25 cellular contexts compared by ENCODE assay signal in genomic region chr9:34242830-34243229, GRCh38.
DNase-seq lines count a peak whose midpoint lies in the region; ATAC-seq, FAIRE-seq and TF ChIP-seq lines count a peak whose summit lies in the region.
"Had no signal": no experiment of that assay in that cellular context is flagged by ENCODE, and none has a peak within 500 bp of the region (broad histone marks: within the 10 kb centered on the region; RNA-seq: fewer than 3 reads in every experiment).

No MANE protein-coding gene starts in this region.

- peaks cover 5% of the 10 kb centered on the region for H3K4me1 Mint-ChIP-seq in astrocyte (ENCODE audit: low read depth, unreplicated experiment)
- peaks cover 7% of the 10 kb centered on the region for H3K4me1 Mint-ChIP-seq in stimulated activated memory B cell treated with anti-CD40 and anti-IgM and Interleukin-4, amounts not matched to agents 10 μg/mL and 1 μg/mL and 100 μg/mL, for 72 hours

- H3K4me2 ChIP-seq in GM23248 (ENCODE audit: unreplicated experiment) (no peak overlapping the region), astrocyte (ENCODE audit: low read length) (no peak overlapping the region), smooth muscle cell (no peak overlapping the region)
- H3K4me2 ChIP-seq: BLaER1, SK-N-SH had no signal

- H3F3A ChIP-seq in GM23248 (ENCODE audit: insufficient read depth) (peaks cover 3% of the 10 kb centered on the region; the same call in 1 of the 2 replicates), smooth muscle cell (ENCODE audit: low read depth) (no peaks in the 10 kb centered on the region)

- ATAC-seq in stimulated activated memory B cell treated with anti-CD40 and anti-IgM and Interleukin-4, amounts not matched to agents 10 μg/mL and 1 μg/mL and 100 μg/mL, for 72 hours = no peak
- ATAC-seq in GM18517 (IDR thresholded peaks at IDR 0.05; ENCODE audit: unreplicated experiment) = no peak
- no peak for ATAC-seq in HG03520 (IDR thresholded peaks at IDR 0.05; ENCODE audit: unreplicated experiment)
- ATAC-seq: effector memory CD8-positive, alpha-beta T cell; HepG2; stimulated activated effector memory CD8-positive, alpha-beta T cell treated with anti-CD3 and anti-CD28 coated beads, Interleukin-12 subunit alpha, Interleukin-12 subunit beta, amount 100 ng/mL, for 72 hours had no signal

- peaks cover 29% of the 10 kb centered on the region for H3K36me3 ChIP-seq in GM23248 (ENCODE audit: low read depth)
- H3K36me3 ChIP-seq in astrocyte (ENCODE audit: insufficient read depth, low read length) = peaks cover 10% of the 10 kb centered on the region
- peaks cover 18% of the 10 kb centered on the region for H3K36me3 ChIP-seq in cardiac muscle cell
- peaks cover 8% of the 10 kb centered on the region for H3K36me3 ChIP-seq in smooth muscle cell (ENCODE audit: low read depth)
- H3K36me3 ChIP-seq: uterus had no signal

- no peaks in the 10 kb centered on the region for H3K9me3 Mint-ChIP-seq in astrocyte (ENCODE audit: unreplicated experiment)
- H3K9me3 Mint-ChIP-seq in stimulated activated memory B cell treated with anti-CD40 and anti-IgM and Interleukin-4, amounts not matched to agents 10 μg/mL and 1 μg/mL and 100 μg/mL, for 72 hours = no peaks in the 10 kb centered on the region
- H3K9me3 Mint-ChIP-seq: activated naive CD4-positive, alpha-beta T cell treated with anti-CD3 and anti-CD28 coated beads, Interleukin-2, amount 50 U/mL, for 24 hours; activated T-helper 1 cell treated with anti-CD3 and anti-CD28 coated beads, Interleukin-12 subunit alpha, Interleukin-12 subunit beta, Interleukin-2, Interleukin-4 antibody, amounts not matched to agents 30 ng/mL and 10 ng/mL and 1 ng/mL, durations not matched to agents 14 hours and 24 hours and 36 hours; effector memory CD8-positive, alpha-beta T cell; stimulated activated effector memory CD8-positive, alpha-beta T cell treated with anti-CD3 and anti-CD28 coated beads, Interleukin-12 subunit alpha, Interleukin-12 subunit beta, amount 100 ng/mL, for 72 hours; T-helper 2 cell treated with Interferon-gamma antibody and Interleukin-4, amounts not matched to agents 5 μg/mL and 100 μg/mL, for 36 hours had no signal

- no peaks in the 10 kb centered on the region for H3K4me1 ChIP-seq in GM23248 (ENCODE audit: insufficient read depth)
- H3K4me1 ChIP-seq in astrocyte (ENCODE audit: insufficient read depth, low read length) = no peaks in the 10 kb centered on the region
- H3K4me1 ChIP-seq in cardiac muscle cell (ENCODE audit: low read depth) = no peaks in the 10 kb centered on the region
- no peaks in the 10 kb centered on the region for H3K4me1 ChIP-seq in smooth muscle cell (ENCODE audit: low read depth)
- H3K4me1 ChIP-seq: BLaER1 had no signal

- no peak overlapping the region for H3K4me3 ChIP-seq in GM23248
- no peak overlapping the region for H3K4me3 ChIP-seq in astrocyte (ENCODE audit: insufficient read depth, low read depth, low read length)
- no peak overlapping the region for H3K4me3 ChIP-seq in cardiac muscle cell
- H3K4me3 ChIP-seq in smooth muscle cell = no peak overlapping the region
- H3K4me3 ChIP-seq: BLaER1, uterus had no signal

- H3K9me3 ChIP-seq in GM23248 (ENCODE audit: low read depth) (no peaks in the 10 kb centered on the region), astrocyte (ENCODE audit: insufficient read depth, low read depth, low read length) (no peaks in the 10 kb centered on the region), cardiac muscle cell (ENCODE audit: low read depth) (no peaks in the 10 kb centered on the region), smooth muscle cell (replicated peaks; ENCODE audit: low read depth) (no peaks in the 10 kb centered on the region)
- H3K9me3 ChIP-seq: BLaER1, neutrophil, SK-N-SH, uterus had no signal

- H3K9me2 ChIP-seq in GM23248 (ENCODE audit: insufficient read depth) = no peaks in the 10 kb centered on the region
- H3K9me2 ChIP-seq: SK-N-SH had no signal

- H3K9ac ChIP-seq in GM23248 = no peak overlapping the region
- H3K9ac ChIP-seq in astrocyte (ENCODE audit: low read length) = no peak overlapping the region
- no peak overlapping the region for H3K9ac ChIP-seq in smooth muscle cell (ENCODE audit: low read depth)
- H3K9ac ChIP-seq: BLaER1, SK-N-SH had no signal

- peaks cover 81% of the 10 kb centered on the region for H3K79me2 ChIP-seq in GM23248 (ENCODE audit: insufficient read depth)
- H3K79me2 ChIP-seq in astrocyte (ENCODE audit: insufficient read depth, low read length) = peaks cover 71% of the 10 kb centered on the region
- H3K79me2 ChIP-seq in smooth muscle cell (ENCODE audit: low read depth) = peaks cover 36% of the 10 kb centered on the region

- H3K4me3 Mint-ChIP-seq in astrocyte (ENCODE audit: unreplicated experiment) = no peak overlapping the region
- H3K4me3 Mint-ChIP-seq in stimulated activated memory B cell treated with anti-CD40 and anti-IgM and Interleukin-4, amounts not matched to agents 10 μg/mL and 1 μg/mL and 100 μg/mL, for 72 hours = no peak overlapping the region
- H3K4me3 Mint-ChIP-seq: activated naive CD4-positive, alpha-beta T cell treated with anti-CD3 and anti-CD28 coated beads, Interleukin-2, amount 50 U/mL, for 24 hours; activated T-helper 1 cell treated with anti-CD3 and anti-CD28 coated beads, Interleukin-12 subunit alpha, Interleukin-12 subunit beta, Interleukin-2, Interleukin-4 antibody, amounts not matched to agents 30 ng/mL and 10 ng/mL and 1 ng/mL, durations not matched to agents 14 hours and 24 hours and 36 hours; effector memory CD8-positive, alpha-beta T cell; stimulated activated effector memory CD8-positive, alpha-beta T cell treated with anti-CD3 and anti-CD28 coated beads, Interleukin-12 subunit alpha, Interleukin-12 subunit beta, amount 100 ng/mL, for 72 hours; T-helper 2 cell treated with Interferon-gamma antibody and Interleukin-4, amounts not matched to agents 5 μg/mL and 100 μg/mL, for 36 hours had no signal

- no peak for TF ChIP-seq CTCF in astrocyte (IDR thresholded peaks at IDR 0.05; ENCODE audit: insufficient read depth, low read depth, low read length)
- TF ChIP-seq CTCF in cardiac muscle cell (IDR thresholded peaks at IDR 0.05; ENCODE audit: low read depth, low read length) = no peak
- no peak for TF ChIP-seq CTCF in smooth muscle cell (IDR thresholded peaks at IDR 0.05; ENCODE audit: borderline replicate concordance, insufficient read depth, poor library complexity, severe bottlenecking)

- DNase-seq in GM23248 (peak; percentile 32), astrocyte (ENCODE audit: low read depth) (peak; percentile 60), cardiac muscle cell (ENCODE audit: low read depth in 1 of 2, low spot score in 1 of 2) (peak in 1 of 2 donors; percentile 34), pons (ENCODE audit: low spot score) (peak; percentile 22), smooth muscle cell (lab: John Stamatoyannopoulos, UW; ENCODE audit: unreplicated experiment) (no peak)
- DNase-seq: activated CD4-positive, alpha-beta T cell treated with anti-CD3 and anti-CD28 coated beads, Interleukin-2, amount 50 U/mL, for 1 hour; brain microvascular endothelial cell; effector memory CD8-positive, alpha-beta T cell; H7; NCI-H1092 treated with DMSO at 0.1 percent for 48 hours; NCI-H187 treated with DMSO at 0.1 percent for 48 hours; RPMI8226; SK-N-SH; uterus had no signal

- peaks cover 21% of the 10 kb centered on the region for H3K36me3 Mint-ChIP-seq in astrocyte (ENCODE audit: low read depth, unreplicated experiment)
- peaks cover 52% of the 10 kb centered on the region for H3K36me3 Mint-ChIP-seq in stimulated activated memory B cell treated with anti-CD40 and anti-IgM and Interleukin-4, amounts not matched to agents 10 μg/mL and 1 μg/mL and 100 μg/mL, for 72 hours

- in situ Hi-C loops in GM23248 (cut with MboI) = loop anchor here (25.0 kb wide), 1 partner anchor 131 kb away; no protein-coding TSS in a partner anchor

- H3K27me3 Mint-ChIP-seq in astrocyte (ENCODE audit: low read depth, unreplicated experiment) = no peaks in the 10 kb centered on the region
- H3K27me3 Mint-ChIP-seq in stimulated activated memory B cell treated with anti-CD40 and anti-IgM and Interleukin-4, amounts not matched to agents 10 μg/mL and 1 μg/mL and 100 μg/mL, for 72 hours = no peaks in the 10 kb centered on the region
- H3K27me3 Mint-ChIP-seq: activated naive CD4-positive, alpha-beta T cell treated with anti-CD3 and anti-CD28 coated beads, Interleukin-2, amount 50 U/mL, for 24 hours; effector memory CD8-positive, alpha-beta T cell had no signal

- H4K20me1 ChIP-seq in GM23248 (ENCODE audit: insufficient read depth) = no peaks in the 10 kb centered on the region
- H4K20me1 ChIP-seq in astrocyte (ENCODE audit: insufficient read depth, low read length) = peaks cover 71% of the 10 kb centered on the region
- H4K20me1 ChIP-seq in smooth muscle cell (ENCODE audit: low read depth) = peaks cover 83% of the 10 kb centered on the region

- no peaks in the 10 kb centered on the region for H3K27me3 ChIP-seq in GM23248 (replicated peaks; ENCODE audit: insufficient read depth)
- H3K27me3 ChIP-seq in astrocyte (ENCODE audit: insufficient read depth, low read length) = no peaks in the 10 kb centered on the region
- no peaks in the 10 kb centered on the region for H3K27me3 ChIP-seq in cardiac muscle cell
- no peaks in the 10 kb centered on the region for H3K27me3 ChIP-seq in smooth muscle cell (ENCODE audit: low read depth)
- H3K27me3 ChIP-seq: BLaER1, brain microvascular endothelial cell, neutrophil, uterus had no signal

- H3K27ac ChIP-seq in GM23248 (no peak overlapping the region), astrocyte (ENCODE audit: low read depth, low read length) (peak overlapping the region; percentile 44), cardiac muscle cell (peak overlapping the region; percentile 75), smooth muscle cell (ENCODE audit: low read depth) (no peak overlapping the region)
- H3K27ac ChIP-seq: BLaER1, brain microvascular endothelial cell, neutrophil, uterus had no signal

- 29 to 33% methylated on average over 2 of the region's 2 CpGs for WGBS in GM23248 (ENCODE audit: low coverage in 1 of 2, low lambda C conversion rate in 2 of 2, missing lambda C conversion rate in 2 of 2), 2 experiments
- WGBS in smooth muscle cell (ENCODE audit: low lambda C conversion rate) = 47% methylated on average over 2 of the region's 2 CpGs

- no peak overlapping the region for H2AFZ ChIP-seq in GM23248
- H2AFZ ChIP-seq in astrocyte (ENCODE audit: low read depth, low read length) = no peak overlapping the region
- no peak overlapping the region for H2AFZ ChIP-seq in smooth muscle cell (ENCODE audit: low read depth)

- FAIRE-seq in astrocyte (lab: Jason Lieb, UNC) = no peak
- FAIRE-seq: colon, HepG2 had no signal

- H3K27ac Mint-ChIP-seq in astrocyte (ENCODE audit: unreplicated experiment) = no peak overlapping the region
- H3K27ac Mint-ChIP-seq in stimulated activated memory B cell treated with anti-CD40 and anti-IgM and Interleukin-4, amounts not matched to agents 10 μg/mL and 1 μg/mL and 100 μg/mL, for 72 hours = no peak overlapping the region
- H3K27ac Mint-ChIP-seq: activated naive CD4-positive, alpha-beta T cell treated with anti-CD3 and anti-CD28 coated beads, Interleukin-2, amount 50 U/mL, for 24 hours; activated T-helper 1 cell treated with anti-CD3 and anti-CD28 coated beads, Interleukin-12 subunit alpha, Interleukin-12 subunit beta, Interleukin-2, Interleukin-4 antibody, amounts not matched to agents 30 ng/mL and 10 ng/mL and 1 ng/mL, durations not matched to agents 14 hours and 24 hours and 36 hours; stimulated activated effector memory CD8-positive, alpha-beta T cell treated with anti-CD3 and anti-CD28 coated beads, Interleukin-12 subunit alpha, Interleukin-12 subunit beta, amount 100 ng/mL, for 72 hours; T-helper 2 cell treated with Interferon-gamma antibody and Interleukin-4, amounts not matched to agents 5 μg/mL and 100 μg/mL, for 36 hours had no signal

Comparison
In these comparisons a context has a peak if more than half of its experiments do, and no peak if none do; other contexts are left out.
1. H3K27ac ChIP-seq: peak in astrocyte (single experiment) and cardiac muscle cell (single experiment); none in GM23248 (single experiment) and smooth muscle cell (single experiment).